ENCODE assay signal across 8 cellular contexts in genomic region chr20:49812463-49813304, GRCh38. TPM values are rescaled to one million over a fixed set of nuclear protein-coding genes. Genes with fewer than 3 reads are reported as not detected.
DNase-seq lines count a peak whose midpoint lies in the region; ATAC-seq and TF ChIP-seq lines count a peak whose summit lies in the region.

TSS of gene SLC9A8 (plus strand) at chr20:49812828. CDS start at chr20:49812923, 95 bp downstream.

- TF ChIP-seq CTCF in DND-41 (IDR thresholded peaks at IDR 0.05; ENCODE audit: borderline replicate concordance, extremely low read depth, low read length, poor library complexity, severe bottlenecking) (peak; percentile 54), fibroblast of mammary gland (conservative IDR thresholded peaks at IDR 0.05; ENCODE audit: control insufficient read depth, insufficient read depth, low read depth, low read length) (no peak)

- H3K4me1 Mint-ChIP-seq in naive thymus-derived CD8-positive, alpha-beta T cell: peaks cover 17 to 43% (median 32%) of the 10 kb centered on the region in 4 donors
- peaks cover 38 to 70% of the 10 kb centered on the region in 2 donors for H3K4me1 Mint-ChIP-seq in stimulated activated naive B cell treated with anti-CD40 and anti-IgM and Interleukin-4, amounts not matched to agents 10 μg/mL and 1 μg/mL and 100 μg/mL, for 72 hours

- POLR2A ChIA-PET in naive thymus-derived CD8-positive, alpha-beta T cell (lab: Charles Lee): interaction anchor here (0.5 to 2.0 kb wide), 12 partner anchors 8 to 1032 kb away, joined by 3 to 14 read pairs (median 4); partner anchors contain the start of genes B4GALT5, RNF114 and SPATA2

- peak within 1 kb of the TSS; percentile 96 to 99 (median 98) for H3K27ac Mint-ChIP-seq in naive thymus-derived CD8-positive, alpha-beta T cell
- peak within 1 kb of the TSS; percentile 98 for H3K27ac Mint-ChIP-seq in stimulated activated naive B cell treated with anti-CD40 and anti-IgM and Interleukin-4, amounts not matched to agents 10 μg/mL and 1 μg/mL and 100 μg/mL, for 72 hours

- H3K27me3 Mint-ChIP-seq in naive thymus-derived CD8-positive, alpha-beta T cell: no peaks in the 10 kb centered on the region
- no peaks in the 10 kb centered on the region for H3K27me3 Mint-ChIP-seq in stimulated activated naive B cell treated with anti-CD40 and anti-IgM and Interleukin-4, amounts not matched to agents 10 μg/mL and 1 μg/mL and 100 μg/mL, for 72 hours

- peak within 1 kb of the TSS; percentile 85 for H3K4me2 ChIP-seq in DND-41 (ENCODE audit: insufficient read depth, low read length)

- H3K4me3 Mint-ChIP-seq in naive thymus-derived CD8-positive, alpha-beta T cell: peak within 1 kb of the TSS; percentile 90 to 96 (median 94)
- peak within 1 kb of the TSS; percentile 95 to 96 for H3K4me3 Mint-ChIP-seq in stimulated activated naive B cell treated with anti-CD40 and anti-IgM and Interleukin-4, amounts not matched to agents 10 μg/mL and 1 μg/mL and 100 μg/mL, for 72 hours

- H3K9ac ChIP-seq in DND-41 (ENCODE audit: low read depth, low read length): peak within 1 kb of the TSS; percentile 62

- H3K9me3 ChIP-seq in DND-41 (ENCODE audit: insufficient read depth, low read length, severe bottlenecking) (no peaks in the 10 kb centered on the region), KOPT-K1 (ENCODE audit: insufficient read depth, low read length, poor library complexity, severe bottlenecking) (no peaks in the 10 kb centered on the region)

- H3K4me1 ChIP-seq in DND-41 (ENCODE audit: insufficient read depth, low read length): peaks cover 22% of the 10 kb centered on the region

- DNase-seq in DND-41: peak; percentile 92
- DNase-seq in RPMI7951 (ENCODE audit: low read depth): peak; percentile 99
- peak; percentile 58 to 75 for DNase-seq in activated T-helper 1 cell treated with anti-CD3 and anti-CD28 coated beads, Interleukin-2, amount 50 U/mL, for 16 hours (ENCODE audit: low read depth in 1 of 2, low spot score in 1 of 2)
- DNase-seq in fibroblast of mammary gland (ENCODE audit: low read depth): peak; percentile 92
- DNase-seq in naive thymus-derived CD8-positive, alpha-beta T cell: peak; percentile 74 to 89 (median 82)
- peak; percentile 94 for DNase-seq in stimulated activated naive B cell treated with anti-CD40 and anti-IgM and Interleukin-4, amounts not matched to agents 10 μg/mL and 1 μg/mL and 100 μg/mL, for 72 hours

- H3K36me3 ChIP-seq in DND-41 (ENCODE audit: insufficient read depth, low read length) (peaks cover 26% of the 10 kb centered on the region), KOPT-K1 (ENCODE audit: insufficient read depth, low read length) (peaks cover 27% of the 10 kb centered on the region)

- H3K36me3 Mint-ChIP-seq in naive thymus-derived CD8-positive, alpha-beta T cell: peaks cover 0 to 30% (median 6%) of the 10 kb centered on the region in 3 donors
- peaks cover 19 to 35% of the 10 kb centered on the region in 2 donors for H3K36me3 Mint-ChIP-seq in stimulated activated naive B cell treated with anti-CD40 and anti-IgM and Interleukin-4, amounts not matched to agents 10 μg/mL and 1 μg/mL and 100 μg/mL, for 72 hours

- no peaks in the 10 kb centered on the region for H3K9me3 Mint-ChIP-seq in naive thymus-derived CD8-positive, alpha-beta T cell
- H3K9me3 Mint-ChIP-seq in stimulated activated naive B cell treated with anti-CD40 and anti-IgM and Interleukin-4, amounts not matched to agents 10 μg/mL and 1 μg/mL and 100 μg/mL, for 72 hours: peaks cover 3 to 5% of the 10 kb centered on the region in 2 donors

- no peaks in the 10 kb centered on the region for H3K27me3 ChIP-seq in DND-41 (ENCODE audit: insufficient read depth, low read length, poor library complexity)

- H3K27ac ChIP-seq in DND-41 (ENCODE audit: low read length) (peak within 1 kb of the TSS; percentile 83), KOPT-K1 (ENCODE audit: low read depth, low read length, poor library complexity, severe bottlenecking) (peak within 1 kb of the TSS; percentile 74)

- H3K4me3 ChIP-seq in DND-41 (ENCODE audit: low read depth in 1 of 2, low read length in 2 of 2) (peak within 1 kb of the TSS; percentile 49 to 70), fibroblast of mammary gland (ENCODE audit: control insufficient read depth, low read depth, low read length) (peak within 1 kb of the TSS; percentile 71)

- no peaks in the 10 kb centered on the region for H4K20me1 ChIP-seq in DND-41 (ENCODE audit: insufficient read depth, low read length)

- peaks cover 21% of the 10 kb centered on the region for H3K79me2 ChIP-seq in DND-41 (ENCODE audit: insufficient read depth, low read length)

- ATAC-seq in DND-41 (ENCODE audit: insufficient read depth, low read depth) (peak; percentile 98), GM21786 (IDR thresholded peaks at IDR 0.05; ENCODE audit: unreplicated experiment) (peak; percentile 85)
- peak; percentile 90 to 92 for ATAC-seq in naive thymus-derived CD8-positive, alpha-beta T cell
- ATAC-seq in stimulated activated naive B cell treated with anti-CD40 and anti-IgM and Interleukin-4, amounts not matched to agents 10 μg/mL and 1 μg/mL and 100 μg/mL, for 72 hours (replicated peaks): peak; percentile 91 to 92

- H2AFZ ChIP-seq in DND-41 (ENCODE audit: low read depth, low read length): peak within 1 kb of the TSS; percentile 94

RNA-seq across cellular contexts. Expression of gene SLC9A8, which starts in this region (rescaled TPM):
- total RNA-seq in RPMI7951 (2014; rRNA removed; shearing (Covaris generic)): 6.2 and 6.6 TPM in 2 replicates
- total RNA-seq in naive thymus-derived CD8-positive, alpha-beta T cell: 10 to 100 TPM; 28.3 to 29.3 TPM
- 1 to 10 TPM; 4.7 to 9.0 (median 6.0) TPM for polyA plus RNA-seq in naive thymus-derived CD8-positive, alpha-beta T cell

Comparison
In these comparisons a context has a peak if more than half of its experiments do, and no peak if none do; other contexts are left out.
1. Peak in every context shown above with its lines: DNase-seq, ATAC-seq, H3K4me3 ChIP-seq and H3K27ac ChIP-seq.